23 cellular contexts compared by ENCODE assay signal in genomic region chr18:22943847-22944246, GRCh38. TPM values are rescaled to one million over a fixed set of nuclear protein-coding genes. Genes with fewer than 3 reads are reported as not detected.
DNase-seq lines count a peak whose midpoint lies in the region; ATAC-seq and TF ChIP-seq lines count a peak whose summit lies in the region.
"Had no signal": no experiment of that assay in that cellular context is flagged by ENCODE, and none has a peak within 500 bp of the region (broad histone marks: within the 10 kb centered on the region; RNA-seq: fewer than 3 reads in every experiment).

No MANE protein-coding gene starts in this region.

- H3K4me3 Mint-ChIP-seq in activated CD4-positive, alpha-beta T cell treated with anti-CD3 and anti-CD28 coated beads, Interleukin-2, amount 10 ng/mL, durations not matched to agents 7 days and 5 days, result no peak overlapping the region
- H3K4me3 Mint-ChIP-seq in effector memory CD8-positive, alpha-beta T cell, result no peak overlapping the region
- H3K4me3 Mint-ChIP-seq: B cell; CD4-positive, CD25-positive, alpha-beta regulatory T cell; CD8-positive, alpha-beta T cell; GM23338; H9 had no signal

- peak overlapping the region; percentile 46 for H2AFZ ChIP-seq in osteoblast (ENCODE audit: low read length)
- H2AFZ ChIP-seq: GM23338 had no signal

- TF ChIP-seq CTCF in RWPE2 (IDR thresholded peaks at IDR 0.05; ENCODE audit: poor library complexity, severe bottlenecking) (no peak), foreskin keratinocyte (conservative IDR thresholded peaks at IDR 0.05) (no peak), osteoblast (IDR thresholded peaks at IDR 0.05; ENCODE audit: extremely low read depth, low read depth, low read length) (no peak)

- H3K4me1 ChIP-seq in RWPE2 (ENCODE audit: insufficient read depth, poor library complexity, severe bottlenecking) (peaks cover 7% of the 10 kb centered on the region), foreskin keratinocyte (peaks cover 18% of the 10 kb centered on the region), osteoblast (ENCODE audit: insufficient read depth, low read length) (no peaks in the 10 kb centered on the region)
- H3K4me1 ChIP-seq: BLaER1, Caco-2 had no signal

- POLR2A ChIA-PET in activated CD4-positive, alpha-beta T cell treated with anti-CD3 and anti-CD28 coated beads, Interleukin-2, amount 10 ng/mL, durations not matched to agents 7 days and 5 days (lab: Charles Lee), result no interaction called here

- no peak for DNase-seq in activated CD4-positive, alpha-beta T cell treated with anti-CD3 and anti-CD28 coated beads, Interleukin-2, amount 10 ng/mL, durations not matched to agents 7 days and 5 days
- DNase-seq in activated CD4-positive, alpha-beta T cell treated with anti-CD3 and anti-CD28 coated beads, Interleukin-2, amount 50 U/mL, for 4 hours, result no peak
- no peak for DNase-seq in RWPE2 (ENCODE audit: low spot score)
- DNase-seq in foreskin keratinocyte, result peak in 1 of 2 donors; percentile 17
- DNase-seq in osteoblast (ENCODE audit: insufficient read length, low spot score, missing footprints), result no peak
- DNase-seq in NOMO-1 (lab: John Stamatoyannopoulos, UW; ENCODE audit: unreplicated experiment in 2 of 2), result no peak
- no peak for DNase-seq in effector memory CD8-positive, alpha-beta T cell
- no peak for DNase-seq in NCI-H1417 (lab: John Stamatoyannopoulos, UW)
- DNase-seq: Caco-2; CD4-positive, CD25-positive, alpha-beta regulatory T cell; CD8-positive, alpha-beta T cell; DMS 273 treated with DMSO at 0.1 percent for 48 hours; DMS79; EL; GDM1; H9 had no signal

- H3K36me3 ChIP-seq in RWPE2 (ENCODE audit: low read depth) (peaks cover 94% of the 10 kb centered on the region), osteoblast (ENCODE audit: insufficient read depth, low read length) (no peaks in the 10 kb centered on the region)

- no peaks in the 10 kb centered on the region for H4K20me1 ChIP-seq in osteoblast (ENCODE audit: insufficient read depth, low read length)

- H3K9me3 ChIP-seq in RWPE2 (ENCODE audit: severe bottlenecking) (no peaks in the 10 kb centered on the region), osteoblast (ENCODE audit: low read depth, low read length) (no peaks in the 10 kb centered on the region)
- H3K9me3 ChIP-seq: BLaER1, Caco-2 had no signal

- no peak overlapping the region for H3K27ac ChIP-seq in RWPE2 (ENCODE audit: poor library complexity, severe bottlenecking)
- no peak overlapping the region for H3K27ac ChIP-seq in foreskin keratinocyte
- no peak overlapping the region for H3K27ac ChIP-seq in osteoblast (ENCODE audit: low read depth, low read length)
- H3K27ac ChIP-seq: 22Rv1, BLaER1, C4-2B had no signal

- peak overlapping the region; percentile 50 for H3K27ac Mint-ChIP-seq in activated CD4-positive, alpha-beta T cell treated with anti-CD3 and anti-CD28 coated beads, Interleukin-2, amount 10 ng/mL, durations not matched to agents 7 days and 5 days
- H3K27ac Mint-ChIP-seq in effector memory CD8-positive, alpha-beta T cell, result no peak overlapping the region
- H3K27ac Mint-ChIP-seq: B cell; CD4-positive, CD25-positive, alpha-beta regulatory T cell; CD8-positive, alpha-beta T cell; GM23338 had no signal

- no peaks in the 10 kb centered on the region for H3K79me2 ChIP-seq in osteoblast (ENCODE audit: insufficient read depth, low read length)

- no peaks in the 10 kb centered on the region for H3K9me3 Mint-ChIP-seq in activated CD4-positive, alpha-beta T cell treated with anti-CD3 and anti-CD28 coated beads, Interleukin-2, amount 10 ng/mL, durations not matched to agents 7 days and 5 days
- H3K9me3 Mint-ChIP-seq in effector memory CD8-positive, alpha-beta T cell, result no peaks in the 10 kb centered on the region
- H3K9me3 Mint-ChIP-seq: CD4-positive, CD25-positive, alpha-beta regulatory T cell; CD8-positive, alpha-beta T cell; GM23338; H9 had no signal

- CTCF ChIA-PET in activated CD4-positive, alpha-beta T cell treated with anti-CD3 and anti-CD28 coated beads, Interleukin-2, amount 10 ng/mL, durations not matched to agents 7 days and 5 days (lab: Charles Lee), result interaction anchor here (1.2 kb wide), 1 partner anchor 18 kb away, joined by 4 read pairs; no protein-coding TSS in a partner anchor

- H3K4me1 Mint-ChIP-seq in activated CD4-positive, alpha-beta T cell treated with anti-CD3 and anti-CD28 coated beads, Interleukin-2, amount 10 ng/mL, durations not matched to agents 7 days and 5 days, result peaks cover 11% of the 10 kb centered on the region
- H3K4me1 Mint-ChIP-seq in effector memory CD8-positive, alpha-beta T cell (ENCODE audit: low read depth in 2 of 2), result no peaks in the 10 kb centered on the region
- H3K4me1 Mint-ChIP-seq: GM23338, H9 had no signal

- peaks cover 35% of the 10 kb centered on the region for H3K36me3 Mint-ChIP-seq in activated CD4-positive, alpha-beta T cell treated with anti-CD3 and anti-CD28 coated beads, Interleukin-2, amount 10 ng/mL, durations not matched to agents 7 days and 5 days (ENCODE audit: low read depth)
- no peaks in the 10 kb centered on the region for H3K36me3 Mint-ChIP-seq in effector memory CD8-positive, alpha-beta T cell (ENCODE audit: insufficient read depth)
- H3K36me3 Mint-ChIP-seq: CD4-positive, CD25-positive, alpha-beta regulatory T cell; CD8-positive, alpha-beta T cell had no signal

- ATAC-seq in RWPE2 (ENCODE audit: low read depth), result peak; percentile 29; the same call in 1 of the 3 replicates
- peak; percentile 18 for ATAC-seq in foreskin keratinocyte
- ATAC-seq in effector memory CD8-positive, alpha-beta T cell (replicated peaks), result no peak
- ATAC-seq: CD8-positive, alpha-beta T cell; GM12878; GM23338; HCT116 had no signal

- H3K27me3 ChIP-seq in RWPE2 (ENCODE audit: insufficient read depth, poor library complexity, severe bottlenecking) (no peaks in the 10 kb centered on the region), foreskin keratinocyte (no peaks in the 10 kb centered on the region), osteoblast (ENCODE audit: insufficient read depth, low read length) (no peaks in the 10 kb centered on the region)
- H3K27me3 ChIP-seq: BLaER1 had no signal

- no peak overlapping the region for H3K4me2 ChIP-seq in osteoblast (ENCODE audit: insufficient read depth, low read length)
- H3K4me2 ChIP-seq: BLaER1, GM23338 had no signal

- H3K4me3 ChIP-seq in RWPE2 (ENCODE audit: severe bottlenecking) (no peak overlapping the region), osteoblast (ENCODE audit: insufficient read depth, low read length) (no peak overlapping the region)
- H3K4me3 ChIP-seq: BLaER1, GM12878, GM23338 had no signal

- no peaks in the 10 kb centered on the region for H3K27me3 Mint-ChIP-seq in activated CD4-positive, alpha-beta T cell treated with anti-CD3 and anti-CD28 coated beads, Interleukin-2, amount 10 ng/mL, durations not matched to agents 7 days and 5 days
- no peaks in the 10 kb centered on the region for H3K27me3 Mint-ChIP-seq in effector memory CD8-positive, alpha-beta T cell
- H3K27me3 Mint-ChIP-seq: B cell; CD4-positive, CD25-positive, alpha-beta regulatory T cell had no signal

RNA-seq across cellular contexts. Expression of gene RBBP8, which starts 10.7 kb away (rescaled TPM):
- total RNA-seq in activated CD4-positive, alpha-beta T cell treated with anti-CD3 and anti-CD28 coated beads, Interleukin-2, amount 10 ng/mL, durations not matched to agents 7 days and 5 days, result 10 to 100 TPM; 63.3 to 66.2 TPM
- 79.0 and 93.7 TPM in 2 replicates for total RNA-seq in foreskin keratinocyte
- 40.5 and 49.8 TPM in 2 replicates for polyA plus RNA-seq in foreskin keratinocyte
- 40.2 and 48.9 TPM in 2 replicates for total RNA-seq in osteoblast
